In the genomic region with DNA sequence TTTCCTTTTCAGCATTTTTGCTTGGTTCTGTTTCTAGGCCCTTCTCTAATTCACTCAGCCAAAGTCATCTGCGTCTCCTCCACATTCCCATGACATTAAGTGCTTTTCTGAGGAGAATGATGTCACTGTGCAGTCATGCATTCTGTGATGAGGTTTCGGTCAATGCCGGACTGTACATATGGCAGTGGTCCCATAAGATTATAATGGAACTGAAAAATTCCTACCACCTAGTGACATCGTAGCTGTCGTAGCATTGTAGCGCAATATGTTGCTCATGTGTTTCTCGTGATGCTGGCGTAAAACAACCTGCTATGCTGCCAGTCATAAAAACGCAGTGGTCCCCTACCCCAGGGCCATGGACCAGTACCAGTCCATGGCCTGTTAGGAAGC, we compare ENCODE assay signal across 14 cellular contexts.
DNase-seq lines count a peak whose midpoint lies in the region; ATAC-seq and TF ChIP-seq lines count a peak whose summit lies in the region.
"Had no signal": no experiment of that assay in that cellular context is flagged by ENCODE, and none has a peak within 500 bp of the region (broad histone marks: within the 10 kb centered on the region; RNA-seq: fewer than 3 reads in every experiment).

No MANE protein-coding gene starts in this region.

- no peaks in the 10 kb centered on the region for H3K27me3 ChIP-seq in gastroesophageal sphincter

- DNase-seq in Daoy (ENCODE audit: low read depth), result peak; percentile 59
- DNase-seq in SK-N-DZ (ENCODE audit: low spot score), result peak; percentile 87
- peak; percentile 95 for DNase-seq in non-pigmented ciliary epithelial cell (ENCODE audit: low read depth)
- no peak for DNase-seq in stimulated activated CD4-positive, alpha-beta T cell treated with anti-CD3 and anti-CD28 coated beads, Interleukin-2, amount 100 ng/mL, for 24 hours
- no peak for DNase-seq in RWPE1 (ENCODE audit: low spot score)
- DNase-seq: activated CD4-positive, alpha-beta T cell treated with anti-CD3 and anti-CD28 coated beads for 48 hours; activated effector memory CD4-positive, alpha-beta T cell treated with anti-CD3 and anti-CD28 coated beads, Interleukin-2, amount 50 U/mL, for 16 hours; CD8-positive, alpha-beta T cell; dermis blood vessel endothelial cell; naive thymus-derived CD4-positive, alpha-beta T cell; stimulated activated naive CD8-positive, alpha-beta T cell treated with anti-CD3 and anti-CD28 coated beads, Interleukin-15, amount 100 ng/mL, for 72 hours had no signal

- no peak for TF ChIP-seq EP300 in gastroesophageal sphincter (IDR thresholded peaks at IDR 0.05)

- peak overlapping the region in 3 of 4 donors; percentile 49 to 65 (median 63) for H3K27ac ChIP-seq in gastroesophageal sphincter
- no peak overlapping the region for H3K27ac ChIP-seq in RWPE1

- TF ChIP-seq POLR2A in gastroesophageal sphincter (IDR thresholded peaks at IDR 0.05), result no peak

- CTCF ChIA-PET in RWPE1 (lab: Yijun Ruan, JAX), result no interaction called here

- 65% methylated on average over 9 of the region's 9 CpGs for WGBS in gastroesophageal sphincter (ENCODE audit: low coverage in 1 of 2), 2 donors

- H3K36me3 ChIP-seq in gastroesophageal sphincter, result no peaks in the 10 kb centered on the region

- ATAC-seq in gastroesophageal sphincter, result no peak
- no peak for ATAC-seq in esophagus mucosa
- ATAC-seq in HG02981 (IDR thresholded peaks at IDR 0.05; ENCODE audit: unreplicated experiment), result no peak
- ATAC-seq: CD8-positive, alpha-beta T cell; naive thymus-derived CD4-positive, alpha-beta T cell; stimulated activated naive CD8-positive, alpha-beta T cell treated with anti-CD3 and anti-CD28 coated beads, Interleukin-15, amount 100 ng/mL, for 72 hours had no signal

- peaks cover 0 to 28% (median 7%) of the 10 kb centered on the region in 3 donors for H3K4me1 ChIP-seq in gastroesophageal sphincter

- H3K4me3 ChIP-seq in gastroesophageal sphincter, result no peak overlapping the region

- no peak for TF ChIP-seq CTCF in gastroesophageal sphincter (IDR thresholded peaks at IDR 0.05)
- no peak for TF ChIP-seq CTCF in RWPE1 (conservative IDR thresholded peaks at IDR 0.05; ENCODE audit: low read depth)

- H3K9me3 ChIP-seq in gastroesophageal sphincter, result no peaks in the 10 kb centered on the region

- POLR2A ChIA-PET in RWPE1 (lab: Yijun Ruan, JAX; ENCODE audit: low non-redundant PET), result no interaction called here

Comparison
In these comparisons a context has a peak if more than half of its experiments do, and no peak if none do; other contexts are left out.
1. DNase-seq: peak in Daoy (single experiment), SK-N-DZ (single experiment) and non-pigmented ciliary epithelial cell (single experiment); none in stimulated activated CD4-positive, alpha-beta T cell treated with anti-CD3 and anti-CD28 coated beads, Interleukin-2, amount 100 ng/mL, for 24 hours (0 of 2) and RWPE1 (single experiment).